In genomic region chr1:211515090-211516023, GRCh38 we compare ENCODE assay signal across 1 cellular context.
TF ChIP-seq lines count a peak whose summit lies in the region.

No MANE protein-coding gene starts in this region.

TF ChIP-seq in K562, 482 proteins besides CTCF, POLR2A, EP300 and RAD21 (continued from another document and continues in another):
- TF ChIP-seq ZBTB40 (IDR thresholded peaks at IDR 0.05): peak; percentile 48; the same call in 1 of the 2 replicates
- TF ChIP-seq ZBTB40 (CRISPR knock-in tag; IDR thresholded peaks at IDR 0.05): peak; percentile 72
- peak; percentile 88 for TF ChIP-seq ZBTB1 (CRISPR knock-in tag; IDR thresholded peaks at IDR 0.05; ENCODE audit: borderline replicate concordance, low read depth)
- no peak for TF ChIP-seq ARID3A (IDR thresholded peaks at IDR 0.05; ENCODE audit: borderline replicate concordance, low read depth, low read length)
- TF ChIP-seq GTF3C2 (IDR thresholded peaks at IDR 0.05; ENCODE audit: borderline replicate concordance, extremely low read depth, insufficient read length): no peak
- TF ChIP-seq JUND (IDR thresholded peaks at IDR 0.05; ENCODE audit: borderline replicate concordance, low read depth, low read length): no peak
- TF ChIP-seq JUND (tag; IDR thresholded peaks at IDR 0.05; ENCODE audit: borderline replicate concordance, low read depth, low read length): 0 out of 3 replicates have a peak, but pooled peaks have one; percentile 40
- TF ChIP-seq STAT5B (CRISPR knock-in tag; IDR thresholded peaks at IDR 0.05): no peak
- peak; percentile 62; the same call in 1 of the 2 replicates for TF ChIP-seq ATF2 (CRISPR knock-in tag; IDR thresholded peaks at IDR 0.05)
- no peak for TF ChIP-seq ZNF165 (CRISPR knock-in tag; IDR thresholded peaks at IDR 0.05; ENCODE audit: borderline replicate concordance)
- peak; percentile 38; the same call in 1 of the 2 replicates for TF ChIP-seq ZNF644 (tag; IDR thresholded peaks at IDR 0.05; ENCODE audit: low read depth)
- no peak for TF ChIP-seq MCM5 (IDR thresholded peaks at IDR 0.05; ENCODE audit: low read depth)
- peak; percentile 94 for TF ChIP-seq GATAD2B (IDR thresholded peaks at IDR 0.05; ENCODE audit: borderline replicate concordance)
- TF ChIP-seq ZNF384 (IDR thresholded peaks at IDR 0.05; ENCODE audit: low read depth, low read length): no peak
- no peak for TF ChIP-seq HDAC6 (IDR thresholded peaks at IDR 0.05; ENCODE audit: low read depth, low read length)
- no peak for TF ChIP-seq MCM7 (IDR thresholded peaks at IDR 0.05)
- TF ChIP-seq ZNF253 (CRISPR knock-in tag; conservative IDR thresholded peaks at IDR 0.05): no peak
- TF ChIP-seq PCBP1 (IDR thresholded peaks at IDR 0.05; ENCODE audit: low read depth, low read length, poor library complexity, severe bottlenecking): no peak
- TF ChIP-seq RHOXF2B (CRISPR knock-in tag; conservative IDR thresholded peaks at IDR 0.05): no peak
- no peak for TF ChIP-seq RBM39 (optimal IDR thresholded peaks at IDR 0.05; ENCODE audit: low read depth, low read length)
- no peak for TF ChIP-seq ZNF707 (CRISPR knock-in tag; conservative IDR thresholded peaks at IDR 0.05)
- 0 out of 2 replicates have a peak, but pooled peaks have one; percentile 43 for TF ChIP-seq REST (CRISPR knock-in tag; IDR thresholded peaks at IDR 0.05; ENCODE audit: low read depth)
- 0 out of 2 replicates have a peak, but pooled peaks have one; percentile 46 for TF ChIP-seq ADNP (tag; IDR thresholded peaks at IDR 0.05)
- TF ChIP-seq ZNF583 (CRISPR knock-in tag; IDR thresholded peaks at IDR 0.05): peak; percentile 35; the same call in 1 of the 2 replicates
- no peak; the same call in 1 of the 2 replicates for TF ChIP-seq PML (IDR thresholded peaks at IDR 0.05; ENCODE audit: low read length)
- 0 out of 2 replicates have a peak, but pooled peaks have one; percentile 36 for TF ChIP-seq ZNF445 (CRISPR knock-in tag; IDR thresholded peaks at IDR 0.05; ENCODE audit: low read depth)
- no peak for TF ChIP-seq THAP7 (CRISPR knock-in tag; IDR thresholded peaks at IDR 0.05)
- TF ChIP-seq CHD4 (IDR thresholded peaks at IDR 0.05; ENCODE audit: insufficient read depth, insufficient replicate concordance, low read depth, low read length, poor library complexity, severe bottlenecking): no peak
- TF ChIP-seq FIP1L1 (IDR thresholded peaks at IDR 0.05; ENCODE audit: low read depth, low read length, poor library complexity, severe bottlenecking): no peak
- TF ChIP-seq TEAD1 (CRISPR knock-in tag; IDR thresholded peaks at IDR 0.05): peak in 1 of 2 experiments; percentile 96; a peak in 2 of 4 replicates
- no peak for TF ChIP-seq CGGBP1 (CRISPR knock-in tag; IDR thresholded peaks at IDR 0.05)
- peak; percentile 27 to 58; a peak in 2 of 4 replicates for TF ChIP-seq MNT (conservative IDR thresholded peaks at IDR 0.05)
